Comparison of ENCODE assay signal across 1 cellular context in genomic region chr2:216877085-216877484, GRCh38.
TF ChIP-seq lines count a peak whose summit lies in the region.

No MANE protein-coding gene starts in this region.

TF ChIP-seq in HCT116, 20 proteins besides CTCF, POLR2A, EP300 and RAD21 (continued from another document):
- TF ChIP-seq REST (IDR thresholded peaks at IDR 0.05; ENCODE audit: low read depth) (no peak), TCF7L2 (IDR thresholded peaks at IDR 0.05; ENCODE audit: borderline replicate concordance, extremely low read depth, insufficient read depth, insufficient read length) (no peak)
